8 cellular contexts compared by ENCODE assay signal in genomic region chr22:50674606-50675552, GRCh38. TPM values are rescaled to one million over a fixed set of nuclear protein-coding genes. Genes with fewer than 3 reads are reported as not detected.
DNase-seq lines count a peak whose midpoint lies in the region; ATAC-seq, FAIRE-seq and TF ChIP-seq lines count a peak whose summit lies in the region.

No MANE protein-coding gene starts in this region.

- FAIRE-seq in small intestine (lab: Jason Lieb, UNC) = no peak

- H3K4me1 ChIP-seq in iPS-20b (ENCODE audit: insufficient read depth, low read length) = peaks cover 7% of the 10 kb centered on the region; the same call in 1 of the 2 replicates
- no peaks in the 10 kb centered on the region for H3K4me1 ChIP-seq in small intestine (ENCODE audit: control insufficient read depth in 2 of 2, insufficient read depth in 1 of 2, low read depth in 1 of 2, low read length in 1 of 2)

- H3K36me3 ChIP-seq in iPS-20b (ENCODE audit: insufficient read depth, low read depth, low read length) = no peaks in the 10 kb centered on the region
- no peaks in the 10 kb centered on the region for H3K36me3 ChIP-seq in small intestine (ENCODE audit: control insufficient read depth in 2 of 2, insufficient read depth in 2 of 2, low read length in 2 of 2)

- H3K36me3 Mint-ChIP-seq in activated naive CD8-positive, alpha-beta T cell treated with anti-CD3 and anti-CD28 coated beads, Interleukin-2, amount 10 ng/mL, durations not matched to agents 7 days and 5 days = no peaks in the 10 kb centered on the region

- POLR2A ChIA-PET in activated naive CD8-positive, alpha-beta T cell treated with anti-CD3 and anti-CD28 coated beads, Interleukin-2, amount 10 ng/mL, durations not matched to agents 7 days and 5 days (lab: Charles Lee) = no interaction called here

- 4 to 6% (median 5%) methylated on average over 46 to 105 of the region's 105 CpGs for WGBS in small intestine, 3 donors

- peaks cover 36% of the 10 kb centered on the region for H3K27me3 ChIP-seq in iPS-20b (ENCODE audit: insufficient read depth, low read length)
- H3K27me3 ChIP-seq in small intestine (ENCODE audit: control insufficient read depth in 2 of 2, insufficient read depth in 2 of 2, low read length in 2 of 2) = peaks cover 11 to 25% of the 10 kb centered on the region in 2 donors

- H3K4me3 Mint-ChIP-seq in activated naive CD8-positive, alpha-beta T cell treated with anti-CD3 and anti-CD28 coated beads, Interleukin-2, amount 10 ng/mL, durations not matched to agents 7 days and 5 days = peak overlapping the region; percentile 38

- peak; percentile 22 for DNase-seq in DMS53 treated with DMSO at 0.1 percent for 48 hours (lab: John Stamatoyannopoulos, UW; ENCODE audit: unreplicated experiment)
- peak; percentile 51 for DNase-seq in NCI-H1105 (lab: John Stamatoyannopoulos, UW)
- DNase-seq in activated naive CD8-positive, alpha-beta T cell treated with anti-CD3 and anti-CD28 coated beads, Interleukin-2, amount 10 ng/mL, durations not matched to agents 7 days and 5 days = no peak
- DNase-seq in small intestine = peak; percentile 64
- DNase-seq in erythroblast (lab: John Stamatoyannopoulos, UW) = no peak

- H3K27ac Mint-ChIP-seq in activated naive CD8-positive, alpha-beta T cell treated with anti-CD3 and anti-CD28 coated beads, Interleukin-2, amount 10 ng/mL, durations not matched to agents 7 days and 5 days = no peak overlapping the region

- H3K4me3 ChIP-seq in iPS-20b (ENCODE audit: low read length) = peak overlapping the region; percentile 72
- H3K4me3 ChIP-seq in small intestine (ENCODE audit: low read depth in 1 of 2, low read length in 2 of 2) = peak overlapping the region in 1 of 2 donors; percentile 51

- H3K27ac ChIP-seq in iPS-20b (ENCODE audit: low read length) = no peak overlapping the region
- no peak overlapping the region for H3K27ac ChIP-seq in small intestine (ENCODE audit: low read depth in 1 of 2, low read length in 1 of 2)

- peaks cover 47% of the 10 kb centered on the region for H3K27me3 Mint-ChIP-seq in activated naive CD8-positive, alpha-beta T cell treated with anti-CD3 and anti-CD28 coated beads, Interleukin-2, amount 10 ng/mL, durations not matched to agents 7 days and 5 days

- H3K9me3 Mint-ChIP-seq in activated naive CD8-positive, alpha-beta T cell treated with anti-CD3 and anti-CD28 coated beads, Interleukin-2, amount 10 ng/mL, durations not matched to agents 7 days and 5 days = no peaks in the 10 kb centered on the region

- peaks cover 5% of the 10 kb centered on the region for H3K4me1 Mint-ChIP-seq in activated naive CD8-positive, alpha-beta T cell treated with anti-CD3 and anti-CD28 coated beads, Interleukin-2, amount 10 ng/mL, durations not matched to agents 7 days and 5 days

- H3K9ac ChIP-seq in iPS-20b (ENCODE audit: low read depth, low read length) = peak overlapping the region; percentile 32; the same call in 1 of the 2 replicates

- no peak for TF ChIP-seq POLR2A in erythroblast (IDR thresholded peaks at IDR 0.05; ENCODE audit: low read length)

- H3K9me3 ChIP-seq in iPS-20b (ENCODE audit: insufficient read depth, low read depth, low read length) (no peaks in the 10 kb centered on the region), small intestine (ENCODE audit: control insufficient read depth, low read depth) (no peaks in the 10 kb centered on the region)

- peak; percentile 17 for ATAC-seq in activated naive CD8-positive, alpha-beta T cell treated with anti-CD3 and anti-CD28 coated beads, Interleukin-2, amount 10 ng/mL, durations not matched to agents 7 days and 5 days (ENCODE audit: low read depth)
- no peak for ATAC-seq in HG03469 (IDR thresholded peaks at IDR 0.05; ENCODE audit: unreplicated experiment)
- ATAC-seq in HG02798 (IDR thresholded peaks at IDR 0.05; ENCODE audit: poor library complexity, unreplicated experiment) = no peak

RNA-seq across cellular contexts. Expression of gene SHANK3, which starts 2.3 kb away (rescaled TPM):
- total RNA-seq in activated naive CD8-positive, alpha-beta T cell treated with anti-CD3 and anti-CD28 coated beads, Interleukin-2, amount 10 ng/mL, durations not matched to agents 7 days and 5 days = under 1 TPM in 1 of 2 experiments, not detected in 1; 0.06 TPM
- polyA plus RNA-seq in small intestine = 10 to 100 TPM in 1 of 3 donors, under 1 TPM in 2; 0.27 to 10.0 (median 0.45) TPM

RNA-seq across cellular contexts. Expression of gene ARSA, which starts 46.9 kb away (rescaled TPM):
- total RNA-seq in activated naive CD8-positive, alpha-beta T cell treated with anti-CD3 and anti-CD28 coated beads, Interleukin-2, amount 10 ng/mL, durations not matched to agents 7 days and 5 days = 10 to 100 TPM; 65.2 to 65.4 TPM
- polyA plus RNA-seq in small intestine = 10 to 100 TPM; 28.2 to 85.9 (median 79.8) TPM

Comparison
In these comparisons a context has a peak if more than half of its experiments do, and no peak if none do; other contexts are left out.
1. DNase-seq: peak in DMS53 treated with DMSO at 0.1 percent for 48 hours (single experiment), NCI-H1105 (single experiment) and small intestine (single experiment); none in activated naive CD8-positive, alpha-beta T cell treated with anti-CD3 and anti-CD28 coated beads, Interleukin-2, amount 10 ng/mL, durations not matched to agents 7 days and 5 days (single experiment) and erythroblast (0 of 2).